8 cellular contexts compared by ENCODE assay signal in genomic region chr4:83114576-83114975, GRCh38. TPM values are rescaled to one million over a fixed set of nuclear protein-coding genes. Genes with fewer than 3 reads are reported as not detected.
DNase-seq lines count a peak whose midpoint lies in the region; ATAC-seq, FAIRE-seq and TF ChIP-seq lines count a peak whose summit lies in the region.

PLAC8 (minus strand) TSS chr4:83114729; CDS start chr4:83107921, 6,808 bp downstream.

- H3K79me2 ChIP-seq in K562 (ENCODE audit: control insufficient read depth, insufficient read depth, low read length) (no peaks in the 10 kb centered on the region), smooth muscle cell (ENCODE audit: low read depth) (no peaks in the 10 kb centered on the region)

- no TSS peak for BruUV-seq in K562 (replicated peaks; lab: Mats Ljungman, UMichigan)

- no peak within 1 kb of the TSS for H3K27ac ChIP-seq in K562 (ENCODE audit: extremely low read depth, low read depth, low read length)
- H3K27ac ChIP-seq in smooth muscle cell (ENCODE audit: low read depth), result peak within 1 kb of the TSS; percentile 46

- H3K27me3 ChIP-seq in K562 (ENCODE audit: control insufficient read depth in 2 of 2, insufficient read depth in 2 of 2, low read length in 2 of 2) (0 out of 5 replicates have a peak, but pooled peaks cover 0 to 3% of the 10 kb centered on the region in 2 experiments), smooth muscle cell (ENCODE audit: low read depth) (no peaks in the 10 kb centered on the region)

- peak; percentile 21 to 29 for DNase-seq in activated CD4-positive, alpha-beta T cell treated with anti-CD3 and anti-CD28 coated beads for 4 hours
- DNase-seq in activated CD4-positive, alpha-beta T cell treated with anti-CD3 and anti-CD28 coated beads, Interleukin-2, amount 50 U/mL, for 48 hours, result no peak
- DNase-seq in NCI-H510A (lab: John Stamatoyannopoulos, UW), result peak; percentile 21
- DNase-seq in K562 (ENCODE audit: extremely low read depth in 1 of 4, low spot score in 3 of 4), result no peak
- no peak for DNase-seq in smooth muscle cell (lab: John Stamatoyannopoulos, UW; ENCODE audit: unreplicated experiment)
- DNase-seq in SK-N-DZ (ENCODE audit: low spot score), result no peak
- DNase-seq in COLO668 (lab: John Stamatoyannopoulos, UW; ENCODE audit: unreplicated experiment), result no peak

- H2AFZ ChIP-seq in K562 (ENCODE audit: low read depth, low read length) (peak within 1 kb of the TSS; percentile 11; the same call in 1 of the 2 replicates), smooth muscle cell (ENCODE audit: low read depth) (peak within 1 kb of the TSS; percentile 17)

- H3K4me2 ChIP-seq in K562 (ENCODE audit: insufficient read depth, low read length) (no peak within 1 kb of the TSS), smooth muscle cell (peak within 1 kb of the TSS; percentile 32)

- no peak for FAIRE-seq in K562 (lab: Jason Lieb, UNC)

- H3K4me1 ChIP-seq in K562 (replicated peaks in 1 of 2; ENCODE audit: control insufficient read depth in 2 of 2, insufficient read depth in 2 of 2, low read length in 2 of 2) (no peaks in the 10 kb centered on the region; a peak in 1 of 5 replicates), smooth muscle cell (ENCODE audit: low read depth) (no peaks in the 10 kb centered on the region)

- no peak for TF ChIP-seq EP300 in K562 (IDR thresholded peaks at IDR 0.05; ENCODE audit: low read length)

- H3K9me1 ChIP-seq in K562 (ENCODE audit: control insufficient read depth, insufficient read depth, low read length), result no peaks in the 10 kb centered on the region

- H3K9ac ChIP-seq in K562 (ENCODE audit: insufficient read depth in 1 of 2, low read depth in 2 of 2, low read length in 2 of 2) (no peak within 1 kb of the TSS), smooth muscle cell (ENCODE audit: low read depth) (no peak within 1 kb of the TSS)

- intact Hi-C loops in K562 (cut with micrococcal nuclease), result no loop called here

- no peaks in the 10 kb centered on the region for H3K36me3 ChIP-seq in K562 (ENCODE audit: control insufficient read depth, insufficient read depth, low read length)
- no peaks in the 10 kb centered on the region for H3K36me3 ChIP-seq in smooth muscle cell (ENCODE audit: low read depth)

- no peak for TF ChIP-seq POLR2A in K562 (conservative IDR thresholded peaks at IDR 0.05)

- no peak for TF ChIP-seq CTCF in K562 (IDR thresholded peaks at IDR 0.05 in 2 of 3, conservative IDR thresholded peaks at IDR 0.05 in 1 of 3; ENCODE audit: insufficient read depth in 2 of 3, low read depth in 1 of 3, low read length in 3 of 3)
- no peak for TF ChIP-seq CTCF in smooth muscle cell (IDR thresholded peaks at IDR 0.05; ENCODE audit: borderline replicate concordance, insufficient read depth, poor library complexity, severe bottlenecking)

- H4K20me1 ChIP-seq in K562 (replicated peaks; ENCODE audit: control insufficient read depth, insufficient read depth, low read length) (no peaks in the 10 kb centered on the region), smooth muscle cell (ENCODE audit: low read depth) (no peaks in the 10 kb centered on the region)

- H3F3A ChIP-seq in smooth muscle cell (ENCODE audit: low read depth), result no peaks in the 10 kb centered on the region

- POLR2A ChIA-PET in K562 (lab: Yijun Ruan, JAX), result no interaction called here

- CTCF ChIA-PET in K562 (lab: Yijun Ruan, JAX; ENCODE audit: low intra/inter-chr PET ratio), result no interaction called here

- H3K4me3 ChIP-seq in K562 (no peak within 1 kb of the TSS), smooth muscle cell (peak within 1 kb of the TSS; percentile 32)

- TF ChIP-seq RAD21 in K562 (CRISPR knock-in tag; conservative IDR thresholded peaks at IDR 0.05 in 1 of 2, IDR thresholded peaks at IDR 0.05 in 1 of 2), result no peak

- ATAC-seq in HG02840 (IDR thresholded peaks at IDR 0.05; ENCODE audit: low FRiP score, unreplicated experiment) (peak; percentile 35), K562 (peak; percentile 56)

- 13% methylated on average over 5 of the region's 5 CpGs for WGBS in K562 (ENCODE audit: insufficient coverage, low coverage, missing lambda C conversion rate)
- 39% methylated on average over 5 of the region's 5 CpGs for WGBS in smooth muscle cell (ENCODE audit: low lambda C conversion rate)

- H3K9me3 ChIP-seq in K562 (replicated peaks; ENCODE audit: control insufficient read depth, insufficient read depth, low read depth, low read length) (no peaks in the 10 kb centered on the region), smooth muscle cell (replicated peaks; ENCODE audit: low read depth) (no peaks in the 10 kb centered on the region)

- in situ Hi-C loops in K562 (cut with MboI), result no loop called here

TF ChIP-seq in K562, 482 proteins besides CTCF, POLR2A, EP300 and RAD21:
- TF ChIP-seq SIRT6 (IDR thresholded peaks at IDR 0.05; ENCODE audit: low read depth, low read length) (no peak), SRF (CRISPR knock-in tag; IDR thresholded peaks at IDR 0.05) (peak in 1 of 2 experiments; percentile 42; a peak in 1 of 4 replicates), MBD2 (IDR thresholded peaks at IDR 0.05; ENCODE audit: borderline replicate concordance, low read depth) (no peak)

RNA-seq across cellular contexts. Expression of gene PLAC8, which starts in this region (rescaled TPM):
- not detected in 2 replicates for total RNA-seq in K562 (2011; cell fraction: chromatin; rRNA removed; ENCODE audit: low replicate concordance)
- not detected in 2 replicates for total RNA-seq in K562 (2011; cell fraction: nucleolus; rRNA removed)
- total RNA-seq in K562 (2011; cell fraction: nucleoplasm; rRNA removed), result not detected in 2 replicates
- total RNA-seq in K562 (2014; rRNA removed) (not detected in 2 replicates), K562 (2014; rRNA removed; fragmentation: Illumina TruSeq; extraction: Trizol) (not detected in 2 replicates), K562 (2015; rRNA removed; fragmentation: Illumina TruSeq; extraction: Trizol) (0.30 and 0.51 TPM in 2 replicates), K562 (2021) (0.27 and 0.58 TPM in 2 replicates), smooth muscle cell (23.8 and 25.6 TPM in 2 replicates)
- polyA plus RNA-seq in K562 (2011; rRNA removed) (0.07 TPM in 1 of 2 replicates, not detected in the other), K562 (2014; fragmentation: Illumina TruSeq; extraction: Trizol) (not detected in 2 replicates), K562 (2014; fragmentation: Nextera tagmentation; extraction: Ambion mirVana) (not detected), K562 (2014; rRNA removed) (0.05 TPM in 1 of 2 replicates, not detected in the other), smooth muscle cell (5.0 and 19.5 TPM in 2 replicates)
- polyA plus RNA-seq in K562 (2011; cell fraction: cytosol; rRNA removed), result not detected in 2 replicates
- not detected in 2 replicates for polyA plus RNA-seq in K562 (2011; cell fraction: nucleus; rRNA removed)
- 0.10 TPM in 1 of 2 replicates, not detected in the other for polyA plus RNA-seq in K562 (2012)
- not detected in 2 replicates for polyA minus RNA-seq in K562 (2011; rRNA and poly(A)+ RNA removed)
- polyA minus RNA-seq in K562 (2011; cell fraction: cytosol; rRNA and poly(A)+ RNA removed), result not detected in 2 replicates
- polyA minus RNA-seq in K562 (2011; cell fraction: nucleus; rRNA and poly(A)+ RNA removed), result not detected in 2 replicates
- not detected in 2 replicates for polyA plus RNA-seq in SK-N-DZ (2014; cell fraction: cytosol; rRNA removed)
- polyA plus RNA-seq in SK-N-DZ (2014; cell fraction: nucleus; rRNA removed), result not detected in 2 replicates

Comparison
In these comparisons a context has a peak if more than half of its experiments do, and no peak if none do; other contexts are left out.
1. RNA of gene PLAC8 (total RNA-seq): 23.8 to 25.6 TPM in smooth muscle cell; 0.27 to 0.58 TPM in K562; every median in the first group is over 10 times any median in the second.
2. DNase-seq: peak in activated CD4-positive, alpha-beta T cell treated with anti-CD3 and anti-CD28 coated beads for 4 hours (2 of 2) and NCI-H510A (single experiment); none in activated CD4-positive, alpha-beta T cell treated with anti-CD3 and anti-CD28 coated beads, Interleukin-2, amount 50 U/mL, for 48 hours (0 of 2), K562 (0 of 4), smooth muscle cell (single experiment), SK-N-DZ (single experiment) and COLO668 (single experiment).
3. Peak in ATAC-seq in K562; RNA of the gene not detected or under 1 TPM.